ENCODE assay signal across 1 cellular context in the genomic region with DNA sequence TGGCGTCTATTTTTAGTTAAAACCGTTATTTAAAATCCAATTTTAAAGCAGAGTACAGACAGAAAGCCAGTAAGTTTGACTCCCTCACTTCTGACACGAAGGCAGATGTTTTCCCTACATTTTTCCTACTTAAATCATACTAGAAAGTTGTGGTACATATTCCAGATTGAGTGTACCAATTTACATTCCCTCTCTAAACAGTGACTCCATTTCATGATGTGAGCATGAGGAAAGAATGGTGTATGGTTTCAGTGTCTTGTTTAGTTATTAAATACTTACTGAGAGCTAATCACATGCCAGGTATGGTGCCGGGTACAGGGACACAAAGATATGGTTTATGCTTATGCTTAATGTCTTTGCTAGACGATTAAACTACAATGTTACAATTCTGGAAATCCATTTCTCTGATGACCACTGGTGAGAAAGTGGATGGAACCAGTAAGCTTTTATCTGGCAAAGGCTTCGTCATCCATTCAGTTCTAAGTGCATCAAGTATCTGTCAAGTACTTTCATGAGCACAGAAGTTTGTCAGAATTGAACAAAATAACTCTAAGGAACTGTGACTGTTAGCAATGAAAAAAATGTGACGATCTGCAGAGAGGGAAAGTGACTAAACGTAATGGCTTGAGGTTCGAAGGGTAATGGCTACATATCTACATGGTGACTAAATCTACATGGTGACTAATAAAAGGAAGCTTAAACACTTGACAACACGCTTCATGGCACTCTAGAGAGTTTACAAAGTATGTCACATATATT.
TF ChIP-seq lines count a peak whose summit lies in the region.

No MANE protein-coding gene starts in this region.

TF ChIP-seq in WTC11, 78 proteins besides CTCF, POLR2A, EP300 and RAD21 (continued from another document):
- TF ChIP-seq, protein P1, sequence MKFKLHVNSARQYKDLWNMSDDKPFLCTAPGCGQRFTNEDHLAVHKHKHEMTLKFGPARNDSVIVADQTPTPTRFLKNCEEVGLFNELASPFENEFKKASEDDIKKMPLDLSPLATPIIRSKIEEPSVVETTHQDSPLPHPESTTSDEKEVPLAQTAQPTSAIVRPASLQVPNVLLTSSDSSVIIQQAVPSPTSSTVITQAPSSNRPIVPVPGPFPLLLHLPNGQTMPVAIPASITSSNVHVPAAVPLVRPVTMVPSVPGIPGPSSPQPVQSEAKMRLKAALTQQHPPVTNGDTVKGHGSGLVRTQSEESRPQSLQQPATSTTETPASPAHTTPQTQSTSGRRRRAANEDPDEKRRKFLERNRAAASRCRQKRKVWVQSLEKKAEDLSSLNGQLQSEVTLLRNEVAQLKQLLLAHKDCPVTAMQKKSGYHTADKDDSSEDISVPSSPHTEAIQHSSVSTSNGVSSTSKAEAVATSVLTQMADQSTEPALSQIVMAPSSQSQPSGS (CRISPR knock-in tag; IDR thresholded peaks at IDR 0.05; ENCODE audit: borderline replicate concordance, low read depth): no peak
- no peak for TF ChIP-seq ZNF416 (CRISPR knock-in tag; IDR thresholded peaks at IDR 0.05)
- TF ChIP-seq MYBL2 (CRISPR knock-in tag; IDR thresholded peaks at IDR 0.05): no peak
- no peak for TF ChIP-seq CREB1 (CRISPR knock-in tag; IDR thresholded peaks at IDR 0.05)
- TF ChIP-seq, protein P2, sequence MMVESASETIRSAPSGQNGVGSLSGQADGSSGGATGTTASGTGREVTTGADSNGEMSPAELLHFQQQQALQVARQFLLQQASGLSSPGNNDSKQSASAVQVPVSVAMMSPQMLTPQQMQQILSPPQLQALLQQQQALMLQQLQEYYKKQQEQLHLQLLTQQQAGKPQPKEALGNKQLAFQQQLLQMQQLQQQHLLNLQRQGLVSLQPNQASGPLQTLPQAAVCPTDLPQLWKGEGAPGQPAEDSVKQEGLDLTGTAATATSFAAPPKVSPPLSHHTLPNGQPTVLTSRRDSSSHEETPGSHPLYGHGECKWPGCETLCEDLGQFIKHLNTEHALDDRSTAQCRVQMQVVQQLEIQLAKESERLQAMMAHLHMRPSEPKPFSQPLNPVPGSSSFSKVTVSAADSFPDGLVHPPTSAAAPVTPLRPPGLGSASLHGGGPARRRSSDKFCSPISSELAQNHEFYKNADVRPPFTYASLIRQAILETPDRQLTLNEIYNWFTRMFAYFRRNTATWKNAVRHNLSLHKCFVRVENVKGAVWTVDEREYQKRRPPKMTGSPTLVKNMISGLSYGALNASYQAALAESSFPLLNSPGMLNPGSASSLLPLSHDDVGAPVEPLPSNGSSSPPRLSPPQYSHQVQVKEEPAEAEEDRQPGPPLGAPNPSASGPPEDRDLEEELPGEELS (CRISPR knock-in tag; IDR thresholded peaks at IDR 0.05): no peak
- TF ChIP-seq, protein P3, sequence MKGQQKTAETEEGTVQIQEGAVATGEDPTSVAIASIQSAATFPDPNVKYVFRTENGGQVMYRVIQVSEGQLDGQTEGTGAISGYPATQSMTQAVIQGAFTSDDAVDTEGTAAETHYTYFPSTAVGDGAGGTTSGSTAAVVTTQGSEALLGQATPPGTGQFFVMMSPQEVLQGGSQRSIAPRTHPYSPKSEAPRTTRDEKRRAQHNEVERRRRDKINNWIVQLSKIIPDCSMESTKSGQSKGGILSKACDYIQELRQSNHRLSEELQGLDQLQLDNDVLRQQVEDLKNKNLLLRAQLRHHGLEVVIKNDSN (CRISPR knock-in tag; IDR thresholded peaks at IDR 0.05): no peak
- TF ChIP-seq, protein P4, sequence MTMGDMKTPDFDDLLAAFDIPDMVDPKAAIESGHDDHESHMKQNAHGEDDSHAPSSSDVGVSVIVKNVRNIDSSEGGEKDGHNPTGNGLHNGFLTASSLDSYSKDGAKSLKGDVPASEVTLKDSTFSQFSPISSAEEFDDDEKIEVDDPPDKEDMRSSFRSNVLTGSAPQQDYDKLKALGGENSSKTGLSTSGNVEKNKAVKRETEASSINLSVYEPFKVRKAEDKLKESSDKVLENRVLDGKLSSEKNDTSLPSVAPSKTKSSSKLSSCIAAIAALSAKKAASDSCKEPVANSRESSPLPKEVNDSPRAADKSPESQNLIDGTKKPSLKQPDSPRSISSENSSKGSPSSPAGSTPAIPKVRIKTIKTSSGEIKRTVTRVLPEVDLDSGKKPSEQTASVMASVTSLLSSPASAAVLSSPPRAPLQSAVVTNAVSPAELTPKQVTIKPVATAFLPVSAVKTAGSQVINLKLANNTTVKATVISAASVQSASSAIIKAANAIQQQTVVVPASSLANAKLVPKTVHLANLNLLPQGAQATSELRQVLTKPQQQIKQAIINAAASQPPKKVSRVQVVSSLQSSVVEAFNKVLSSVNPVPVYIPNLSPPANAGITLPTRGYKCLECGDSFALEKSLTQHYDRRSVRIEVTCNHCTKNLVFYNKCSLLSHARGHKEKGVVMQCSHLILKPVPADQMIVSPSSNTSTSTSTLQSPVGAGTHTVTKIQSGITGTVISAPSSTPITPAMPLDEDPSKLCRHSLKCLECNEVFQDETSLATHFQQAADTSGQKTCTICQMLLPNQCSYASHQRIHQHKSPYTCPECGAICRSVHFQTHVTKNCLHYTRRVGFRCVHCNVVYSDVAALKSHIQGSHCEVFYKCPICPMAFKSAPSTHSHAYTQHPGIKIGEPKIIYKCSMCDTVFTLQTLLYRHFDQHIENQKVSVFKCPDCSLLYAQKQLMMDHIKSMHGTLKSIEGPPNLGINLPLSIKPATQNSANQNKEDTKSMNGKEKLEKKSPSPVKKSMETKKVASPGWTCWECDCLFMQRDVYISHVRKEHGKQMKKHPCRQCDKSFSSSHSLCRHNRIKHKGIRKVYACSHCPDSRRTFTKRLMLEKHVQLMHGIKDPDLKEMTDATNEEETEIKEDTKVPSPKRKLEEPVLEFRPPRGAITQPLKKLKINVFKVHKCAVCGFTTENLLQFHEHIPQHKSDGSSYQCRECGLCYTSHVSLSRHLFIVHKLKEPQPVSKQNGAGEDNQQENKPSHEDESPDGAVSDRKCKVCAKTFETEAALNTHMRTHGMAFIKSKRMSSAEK (CRISPR knock-in tag; IDR thresholded peaks at IDR 0.05; ENCODE audit: borderline replicate concordance): no peak
- TF ChIP-seq, protein P5, sequence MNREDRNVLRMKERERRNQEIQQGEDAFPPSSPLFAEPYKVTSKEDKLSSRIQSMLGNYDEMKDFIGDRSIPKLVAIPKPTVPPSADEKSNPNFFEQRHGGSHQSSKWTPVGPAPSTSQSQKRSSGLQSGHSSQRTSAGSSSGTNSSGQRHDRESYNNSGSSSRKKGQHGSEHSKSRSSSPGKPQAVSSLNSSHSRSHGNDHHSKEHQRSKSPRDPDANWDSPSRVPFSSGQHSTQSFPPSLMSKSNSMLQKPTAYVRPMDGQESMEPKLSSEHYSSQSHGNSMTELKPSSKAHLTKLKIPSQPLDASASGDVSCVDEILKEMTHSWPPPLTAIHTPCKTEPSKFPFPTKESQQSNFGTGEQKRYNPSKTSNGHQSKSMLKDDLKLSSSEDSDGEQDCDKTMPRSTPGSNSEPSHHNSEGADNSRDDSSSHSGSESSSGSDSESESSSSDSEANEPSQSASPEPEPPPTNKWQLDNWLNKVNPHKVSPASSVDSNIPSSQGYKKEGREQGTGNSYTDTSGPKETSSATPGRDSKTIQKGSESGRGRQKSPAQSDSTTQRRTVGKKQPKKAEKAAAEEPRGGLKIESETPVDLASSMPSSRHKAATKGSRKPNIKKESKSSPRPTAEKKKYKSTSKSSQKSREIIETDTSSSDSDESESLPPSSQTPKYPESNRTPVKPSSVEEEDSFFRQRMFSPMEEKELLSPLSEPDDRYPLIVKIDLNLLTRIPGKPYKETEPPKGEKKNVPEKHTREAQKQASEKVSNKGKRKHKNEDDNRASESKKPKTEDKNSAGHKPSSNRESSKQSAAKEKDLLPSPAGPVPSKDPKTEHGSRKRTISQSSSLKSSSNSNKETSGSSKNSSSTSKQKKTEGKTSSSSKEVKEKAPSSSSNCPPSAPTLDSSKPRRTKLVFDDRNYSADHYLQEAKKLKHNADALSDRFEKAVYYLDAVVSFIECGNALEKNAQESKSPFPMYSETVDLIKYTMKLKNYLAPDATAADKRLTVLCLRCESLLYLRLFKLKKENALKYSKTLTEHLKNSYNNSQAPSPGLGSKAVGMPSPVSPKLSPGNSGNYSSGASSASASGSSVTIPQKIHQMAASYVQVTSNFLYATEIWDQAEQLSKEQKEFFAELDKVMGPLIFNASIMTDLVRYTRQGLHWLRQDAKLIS (CRISPR knock-in tag; IDR thresholded peaks at IDR 0.05; ENCODE audit: borderline replicate concordance): no peak
